ENCODE assay signal across 9 cellular contexts in the genomic region with DNA sequence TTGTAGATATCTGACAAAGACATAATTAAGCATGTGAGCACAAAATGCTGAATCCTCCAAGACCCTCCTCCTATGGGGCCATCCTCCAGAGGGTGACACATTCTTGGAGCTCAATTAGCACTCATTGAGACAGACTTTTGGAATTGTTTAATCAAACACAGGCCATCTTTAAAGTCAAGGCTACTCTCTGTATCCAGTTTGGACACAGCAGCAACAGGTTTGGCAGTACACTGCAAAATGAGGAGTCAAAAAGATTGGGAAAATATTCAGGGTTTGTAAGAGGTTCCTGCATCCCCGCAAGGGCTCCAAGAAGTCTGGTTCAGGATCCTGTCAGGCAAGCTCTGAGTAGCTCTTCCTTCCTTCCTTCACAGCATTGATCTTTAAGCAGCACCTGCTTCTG. TPM values are rescaled to one million over a fixed set of nuclear protein-coding genes. Genes with fewer than 3 reads are reported as not detected.
DNase-seq lines count a peak whose midpoint lies in the region; ATAC-seq and TF ChIP-seq lines count a peak whose summit lies in the region.
"Had no signal": no experiment of that assay in that cellular context is flagged by ENCODE, and none has a peak within 500 bp of the region (broad histone marks: within the 10 kb centered on the region; RNA-seq: fewer than 3 reads in every experiment).

No MANE protein-coding gene starts in this region.

- no peak overlapping the region for H3K27ac ChIP-seq in iPS-18a (ENCODE audit: low read length)

- CTCF ChIA-PET in activated CD4-positive, alpha-beta T cell treated with anti-CD3 and anti-CD28 coated beads for 36 hours (lab: Charles Lee): interaction anchor here (0.5 to 2.3 kb wide), 4 partner anchors 318 to 786 kb away, joined by 3 to 13 read pairs (median 5); no protein-coding TSS in a partner anchor
- CTCF ChIA-PET in activated B cell treated with CpG ODN at 0.5 μM for 24 hours (lab: Charles Lee): no interaction called here

- H3K9me3 ChIP-seq in iPS-18a (ENCODE audit: control insufficient read depth, low read depth, low read length): no peaks in the 10 kb centered on the region

- no peak for DNase-seq in activated CD4-positive, alpha-beta T cell treated with anti-CD3 and anti-CD28 coated beads for 36 hours
- no peak for DNase-seq in activated CD4-positive, alpha-beta T cell treated with anti-CD3 and anti-CD28 coated beads, Interleukin-2, amount 50 U/mL, for 1 hour
- DNase-seq in activated B cell treated with CpG ODN at 0.5 μM for 24 hours (no peak), amygdala (lab: John Stamatoyannopoulos, UW) (no peak), NCI-H748 (lab: John Stamatoyannopoulos, UW; ENCODE audit: unreplicated experiment) (no peak)
- no peak for DNase-seq in stimulated activated naive B cell treated with anti-CD40 and anti-IgM and Interleukin-4, amounts not matched to agents 10 μg/mL and 1 μg/mL and 100 μg/mL, for 72 hours
- DNase-seq: stimulated activated CD4-positive, alpha-beta T cell treated with anti-CD3 and anti-CD28 coated beads, Interleukin-4, amount 100 ng/mL, for 1 hour had no signal

- peaks cover 7% of the 10 kb centered on the region for H3K36me3 ChIP-seq in iPS-18a (ENCODE audit: control insufficient read depth, low read depth, low read length)

- no peaks in the 10 kb centered on the region for H3K27me3 ChIP-seq in iPS-18a (ENCODE audit: control insufficient read depth, insufficient read depth, low read length)

- H3K4me3 ChIP-seq in iPS-18a (ENCODE audit: low read length): peak overlapping the region; percentile 79

- H3K27me3 Mint-ChIP-seq in activated CD4-positive, alpha-beta T cell treated with anti-CD3 and anti-CD28 coated beads for 36 hours: no peaks in the 10 kb centered on the region
- H3K27me3 Mint-ChIP-seq in activated B cell treated with CpG ODN at 0.5 μM for 24 hours: no peaks in the 10 kb centered on the region
- H3K27me3 Mint-ChIP-seq in stimulated activated naive B cell treated with anti-CD40 and anti-IgM and Interleukin-4, amounts not matched to agents 10 μg/mL and 1 μg/mL and 100 μg/mL, for 72 hours: no peaks in the 10 kb centered on the region

- TF ChIP-seq CTCF in activated B cell treated with CpG ODN at 0.5 μM for 24 hours (IDR thresholded peaks at IDR 0.05): no peak

- no peak for ATAC-seq in activated CD4-positive, alpha-beta T cell treated with anti-CD3 and anti-CD28 coated beads for 36 hours
- ATAC-seq in activated B cell treated with CpG ODN at 0.5 μM for 24 hours (ENCODE audit: low read depth) (no peak), HG03175 (IDR thresholded peaks at IDR 0.05; ENCODE audit: unreplicated experiment) (no peak)
- no peak for ATAC-seq in stimulated activated naive B cell treated with anti-CD40 and anti-IgM and Interleukin-4, amounts not matched to agents 10 μg/mL and 1 μg/mL and 100 μg/mL, for 72 hours (replicated peaks)

- peaks cover 14% of the 10 kb centered on the region for H3K36me3 Mint-ChIP-seq in activated CD4-positive, alpha-beta T cell treated with anti-CD3 and anti-CD28 coated beads for 36 hours (ENCODE audit: low read depth)
- peaks cover 44% of the 10 kb centered on the region for H3K36me3 Mint-ChIP-seq in activated B cell treated with CpG ODN at 0.5 μM for 24 hours (ENCODE audit: low read depth)
- H3K36me3 Mint-ChIP-seq in stimulated activated naive B cell treated with anti-CD40 and anti-IgM and Interleukin-4, amounts not matched to agents 10 μg/mL and 1 μg/mL and 100 μg/mL, for 72 hours: peaks cover 51 to 55% of the 10 kb centered on the region in 2 donors

- peak overlapping the region; percentile 97 for H3K27ac Mint-ChIP-seq in activated CD4-positive, alpha-beta T cell treated with anti-CD3 and anti-CD28 coated beads for 36 hours
- H3K27ac Mint-ChIP-seq in activated B cell treated with CpG ODN at 0.5 μM for 24 hours: peak overlapping the region; percentile 96
- H3K27ac Mint-ChIP-seq in stimulated activated naive B cell treated with anti-CD40 and anti-IgM and Interleukin-4, amounts not matched to agents 10 μg/mL and 1 μg/mL and 100 μg/mL, for 72 hours: peak overlapping the region; percentile 98

- peaks cover 51% of the 10 kb centered on the region for H3K4me1 Mint-ChIP-seq in activated CD4-positive, alpha-beta T cell treated with anti-CD3 and anti-CD28 coated beads for 36 hours
- H3K4me1 Mint-ChIP-seq in activated B cell treated with CpG ODN at 0.5 μM for 24 hours: peaks cover 57% of the 10 kb centered on the region
- H3K4me1 Mint-ChIP-seq in stimulated activated naive B cell treated with anti-CD40 and anti-IgM and Interleukin-4, amounts not matched to agents 10 μg/mL and 1 μg/mL and 100 μg/mL, for 72 hours: peaks cover 28 to 75% of the 10 kb centered on the region in 2 donors

- no peaks in the 10 kb centered on the region for H3K9me3 Mint-ChIP-seq in activated CD4-positive, alpha-beta T cell treated with anti-CD3 and anti-CD28 coated beads for 36 hours (ENCODE audit: low read depth)
- no peaks in the 10 kb centered on the region for H3K9me3 Mint-ChIP-seq in activated B cell treated with CpG ODN at 0.5 μM for 24 hours
- H3K9me3 Mint-ChIP-seq in stimulated activated naive B cell treated with anti-CD40 and anti-IgM and Interleukin-4, amounts not matched to agents 10 μg/mL and 1 μg/mL and 100 μg/mL, for 72 hours: no peaks in the 10 kb centered on the region

- H3K9ac ChIP-seq in iPS-18a (ENCODE audit: low read length): peak overlapping the region; percentile 78

- H3K4me1 ChIP-seq in iPS-18a (ENCODE audit: control insufficient read depth, low read depth, low read length): peaks cover 16% of the 10 kb centered on the region

- POLR2A ChIA-PET in activated CD4-positive, alpha-beta T cell treated with anti-CD3 and anti-CD28 coated beads for 36 hours (lab: Charles Lee): no interaction called here
- POLR2A ChIA-PET in activated B cell treated with CpG ODN at 0.5 μM for 24 hours (lab: Charles Lee): interaction anchor here (0.8 to 4.5 kb wide), 2 partner anchors 34 to 576 kb away, joined by 3 to 97 read pairs; a partner anchor contains a TSS

- peak overlapping the region; percentile 97 for H3K4me3 Mint-ChIP-seq in activated CD4-positive, alpha-beta T cell treated with anti-CD3 and anti-CD28 coated beads for 36 hours
- peak overlapping the region; percentile 98 for H3K4me3 Mint-ChIP-seq in activated B cell treated with CpG ODN at 0.5 μM for 24 hours
- H3K4me3 Mint-ChIP-seq in stimulated activated naive B cell treated with anti-CD40 and anti-IgM and Interleukin-4, amounts not matched to agents 10 μg/mL and 1 μg/mL and 100 μg/mL, for 72 hours: peak overlapping the region; percentile 91 to 99

- intact Hi-C loops in activated CD4-positive, alpha-beta T cell treated with anti-CD3 and anti-CD28 coated beads for 36 hours (cut with DNase I, micrococcal nuclease): loop anchor here (2.0 to 10.0 kb wide), 9 partner anchors 317 to 1823 kb away; a partner anchor contains a TSS
- intact Hi-C loops in activated B cell treated with CpG ODN at 0.5 μM for 24 hours (cut with micrococcal nuclease): loop anchor here (2.0 to 10.0 kb wide), 6 partner anchors 115 to 775 kb away; a partner anchor contains a TSS

RNA-seq across cellular contexts. Expression of a gene that starts 1.3 kb away (rescaled TPM):
- total RNA-seq in activated CD4-positive, alpha-beta T cell treated with anti-CD3 and anti-CD28 coated beads for 36 hours: 10 to 100 TPM; 18.9 to 27.0 TPM
- 23.8 and 30.9 TPM in 2 replicates for total RNA-seq in activated B cell treated with CpG ODN at 0.5 μM for 24 hours

RNA-seq across cellular contexts. Expression of a gene that starts 1.5 kb away (rescaled TPM):
- total RNA-seq in activated CD4-positive, alpha-beta T cell treated with anti-CD3 and anti-CD28 coated beads for 36 hours: 10 to 100 TPM; 12.6 to 12.8 TPM
- 94.8 and 110 TPM in 2 replicates for total RNA-seq in activated B cell treated with CpG ODN at 0.5 μM for 24 hours
